In genomic region chr20:49286689-49287551, GRCh38 we compare ENCODE assay signal across 9 cellular contexts. TPM values are rescaled to one million over a fixed set of nuclear protein-coding genes. Genes with fewer than 3 reads are reported as not detected.
DNase-seq lines count a peak whose midpoint lies in the region; ATAC-seq and TF ChIP-seq lines count a peak whose summit lies in the region.
"Had no signal": no experiment of that assay in that cellular context is flagged by ENCODE, and none has a peak within 500 bp of the region (broad histone marks: within the 10 kb centered on the region; RNA-seq: fewer than 3 reads in every experiment).

No MANE protein-coding gene starts in this region.

- TF ChIP-seq POLR2A in Peyer's patch (IDR thresholded peaks at IDR 0.05) = no peak

- H3K9me3 ChIP-seq in mucosa of stomach (ENCODE audit: control insufficient read depth, low read length) (peaks cover 41% of the 10 kb centered on the region), Peyer's patch (peaks cover 0 to 34% (median 15%) of the 10 kb centered on the region in 4 donors)

- no peak overlapping the region for H3K9ac ChIP-seq in mucosa of stomach (ENCODE audit: low read length)

- peaks cover 12 to 45% (median 38%) of the 10 kb centered on the region in 3 donors for H3K9me3 Mint-ChIP-seq in IgD-negative memory B cell
- H3K9me3 Mint-ChIP-seq in activated T-helper 17 cell treated with anti-CD3 and anti-CD28 coated beads, Interleukin-2, amount 50 U/mL, for 72 hours = peaks cover 3% of the 10 kb centered on the region

- H3K36me3 ChIP-seq in mucosa of stomach (ENCODE audit: control insufficient read depth, insufficient read depth, low read length) (peaks cover 54% of the 10 kb centered on the region), Peyer's patch (peaks cover 0 to 100% (median 13%) of the 10 kb centered on the region in 3 donors)

- no peak for ATAC-seq in activated T-helper 17 cell treated with anti-CD3 and anti-CD28 coated beads, Interleukin-2, amount 50 U/mL, for 72 hours (replicated peaks)
- ATAC-seq in GM18502 (IDR thresholded peaks at IDR 0.05; ENCODE audit: poor library complexity, unreplicated experiment) (no peak), HG02981 (IDR thresholded peaks at IDR 0.05; ENCODE audit: unreplicated experiment) (no peak)

- no peaks in the 10 kb centered on the region for H3K27me3 Mint-ChIP-seq in IgD-negative memory B cell
- H3K27me3 Mint-ChIP-seq in activated T-helper 17 cell treated with anti-CD3 and anti-CD28 coated beads, Interleukin-2, amount 50 U/mL, for 72 hours = no peaks in the 10 kb centered on the region

- peaks cover 4% of the 10 kb centered on the region for H3K4me1 ChIP-seq in mucosa of stomach (ENCODE audit: control insufficient read depth, insufficient read depth, low read length)
- no peaks in the 10 kb centered on the region for H3K4me1 ChIP-seq in Peyer's patch

- H3K27ac Mint-ChIP-seq in IgD-negative memory B cell = peak overlapping the region in 2 of 3 donors; percentile 81 to 95
- H3K27ac Mint-ChIP-seq in activated T-helper 17 cell treated with anti-CD3 and anti-CD28 coated beads, Interleukin-2, amount 50 U/mL, for 72 hours = peak overlapping the region; percentile 65

- peak; percentile 83 for DNase-seq in DMS53 (lab: John Stamatoyannopoulos, UW)
- no peak for DNase-seq in iPS-NIHi7 (ENCODE audit: extremely low spot score)
- no peak for DNase-seq in Peyer's patch
- DNase-seq: NCI-H2171 treated with DMSO at 0.1 percent for 48 hours had no signal

- H3K4me3 ChIP-seq in mucosa of stomach (ENCODE audit: low read length) (peak overlapping the region; percentile 22), Peyer's patch (no peak overlapping the region)

- no peak overlapping the region for H3K27ac ChIP-seq in Peyer's patch

- no peak for TF ChIP-seq CTCF in Peyer's patch (IDR thresholded peaks at IDR 0.05)

- peaks cover 35 to 64% (median 47%) of the 10 kb centered on the region in 3 donors for H3K4me1 Mint-ChIP-seq in IgD-negative memory B cell
- H3K4me1 Mint-ChIP-seq in activated T-helper 17 cell treated with anti-CD3 and anti-CD28 coated beads, Interleukin-2, amount 50 U/mL, for 72 hours = peaks cover 68% of the 10 kb centered on the region

- peaks cover 76% of the 10 kb centered on the region for H3K36me3 Mint-ChIP-seq in IgD-negative memory B cell
- H3K36me3 Mint-ChIP-seq in activated T-helper 17 cell treated with anti-CD3 and anti-CD28 coated beads, Interleukin-2, amount 50 U/mL, for 72 hours (ENCODE audit: low read depth) = peaks cover 99% of the 10 kb centered on the region

- peak overlapping the region in 3 of 4 donors; percentile 6 to 86 (median 42) for H3K4me3 Mint-ChIP-seq in IgD-negative memory B cell
- H3K4me3 Mint-ChIP-seq in activated T-helper 17 cell treated with anti-CD3 and anti-CD28 coated beads, Interleukin-2, amount 50 U/mL, for 72 hours = peak overlapping the region; percentile 98

- no peaks in the 10 kb centered on the region for H3K27me3 ChIP-seq in mucosa of stomach (ENCODE audit: control insufficient read depth, insufficient read depth, low read length)
- H3K27me3 ChIP-seq in Peyer's patch = no peaks in the 10 kb centered on the region

RNA-seq across cellular contexts. Expression of gene ZNFX1, which starts 9.1 kb away (rescaled TPM):
- 45.2 TPM for polyA plus RNA-seq in IgD-negative memory B cell
- total RNA-seq in activated T-helper 17 cell treated with anti-CD3 and anti-CD28 coated beads, Interleukin-2, amount 50 U/mL, for 72 hours = 10 to 100 TPM; 32.8 to 54.9 TPM
- total RNA-seq in Peyer's patch = 10 to 100 TPM; 33.4 to 40.3 (median 36.4) TPM
